Comparison of ENCODE assay signal across 1 cellular context in the genomic region with DNA sequence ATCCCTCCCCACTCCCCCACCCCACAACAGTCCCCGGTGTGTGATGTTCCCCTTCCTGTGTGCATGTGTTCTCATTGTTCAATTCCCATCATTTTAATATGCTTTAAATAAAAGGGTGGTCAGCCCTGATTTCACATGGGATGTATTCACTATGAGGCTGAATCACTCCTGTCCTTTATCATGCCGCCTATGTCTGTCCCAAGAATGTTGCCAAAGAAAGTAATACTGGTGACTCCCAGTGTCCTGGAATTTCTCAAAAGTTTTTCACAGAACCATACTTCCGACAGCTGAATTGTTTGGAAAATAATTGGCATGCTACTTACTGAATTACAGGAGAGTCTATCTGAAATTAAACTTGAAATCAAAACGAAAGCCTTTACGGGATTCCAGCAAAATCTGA.
TF ChIP-seq lines count a peak whose summit lies in the region.

No MANE protein-coding gene starts in this region.

TF ChIP-seq in SK-N-SH, 30 proteins besides CTCF, POLR2A, EP300 and RAD21 (continued from another document):
- TF ChIP-seq, protein P1, sequence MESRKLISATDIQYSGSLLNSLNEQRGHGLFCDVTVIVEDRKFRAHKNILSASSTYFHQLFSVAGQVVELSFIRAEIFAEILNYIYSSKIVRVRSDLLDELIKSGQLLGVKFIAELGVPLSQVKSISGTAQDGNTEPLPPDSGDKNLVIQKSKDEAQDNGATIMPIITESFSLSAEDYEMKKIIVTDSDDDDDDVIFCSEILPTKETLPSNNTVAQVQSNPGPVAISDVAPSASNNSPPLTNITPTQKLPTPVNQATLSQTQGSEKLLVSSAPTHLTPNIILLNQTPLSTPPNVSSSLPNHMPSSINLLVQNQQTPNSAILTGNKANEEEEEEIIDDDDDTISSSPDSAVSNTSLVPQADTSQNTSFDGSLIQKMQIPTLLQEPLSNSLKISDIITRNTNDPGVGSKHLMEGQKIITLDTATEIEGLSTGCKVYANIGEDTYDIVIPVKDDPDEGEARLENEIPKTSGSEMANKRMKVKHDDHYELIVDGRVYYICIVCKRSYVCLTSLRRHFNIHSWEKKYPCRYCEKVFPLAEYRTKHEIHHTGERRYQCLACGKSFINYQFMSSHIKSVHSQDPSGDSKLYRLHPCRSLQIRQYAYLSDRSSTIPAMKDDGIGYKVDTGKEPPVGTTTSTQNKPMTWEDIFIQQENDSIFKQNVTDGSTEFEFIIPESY (IDR thresholded peaks at IDR 0.05; ENCODE audit: borderline replicate concordance, low read depth), result no peak
- TF ChIP-seq, protein P2, sequence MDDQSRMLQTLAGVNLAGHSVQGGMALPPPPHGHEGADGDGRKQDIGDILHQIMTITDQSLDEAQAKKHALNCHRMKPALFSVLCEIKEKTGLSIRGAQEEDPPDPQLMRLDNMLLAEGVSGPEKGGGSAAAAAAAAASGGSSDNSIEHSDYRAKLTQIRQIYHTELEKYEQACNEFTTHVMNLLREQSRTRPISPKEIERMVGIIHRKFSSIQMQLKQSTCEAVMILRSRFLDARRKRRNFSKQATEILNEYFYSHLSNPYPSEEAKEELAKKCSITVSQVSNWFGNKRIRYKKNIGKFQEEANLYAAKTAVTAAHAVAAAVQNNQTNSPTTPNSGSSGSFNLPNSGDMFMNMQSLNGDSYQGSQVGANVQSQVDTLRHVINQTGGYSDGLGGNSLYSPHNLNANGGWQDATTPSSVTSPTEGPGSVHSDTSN (IDR thresholded peaks at IDR 0.05), result peak; percentile 16; the same call in 1 of the 2 replicates
- TF ChIP-seq TCF12 (IDR thresholded peaks at IDR 0.05), result peak; percentile 33; the same call in 1 of the 2 replicates
- no peak for TF ChIP-seq FOSL2 (IDR thresholded peaks at IDR 0.05; ENCODE audit: borderline replicate concordance, low read depth)
